In the genomic region with DNA sequence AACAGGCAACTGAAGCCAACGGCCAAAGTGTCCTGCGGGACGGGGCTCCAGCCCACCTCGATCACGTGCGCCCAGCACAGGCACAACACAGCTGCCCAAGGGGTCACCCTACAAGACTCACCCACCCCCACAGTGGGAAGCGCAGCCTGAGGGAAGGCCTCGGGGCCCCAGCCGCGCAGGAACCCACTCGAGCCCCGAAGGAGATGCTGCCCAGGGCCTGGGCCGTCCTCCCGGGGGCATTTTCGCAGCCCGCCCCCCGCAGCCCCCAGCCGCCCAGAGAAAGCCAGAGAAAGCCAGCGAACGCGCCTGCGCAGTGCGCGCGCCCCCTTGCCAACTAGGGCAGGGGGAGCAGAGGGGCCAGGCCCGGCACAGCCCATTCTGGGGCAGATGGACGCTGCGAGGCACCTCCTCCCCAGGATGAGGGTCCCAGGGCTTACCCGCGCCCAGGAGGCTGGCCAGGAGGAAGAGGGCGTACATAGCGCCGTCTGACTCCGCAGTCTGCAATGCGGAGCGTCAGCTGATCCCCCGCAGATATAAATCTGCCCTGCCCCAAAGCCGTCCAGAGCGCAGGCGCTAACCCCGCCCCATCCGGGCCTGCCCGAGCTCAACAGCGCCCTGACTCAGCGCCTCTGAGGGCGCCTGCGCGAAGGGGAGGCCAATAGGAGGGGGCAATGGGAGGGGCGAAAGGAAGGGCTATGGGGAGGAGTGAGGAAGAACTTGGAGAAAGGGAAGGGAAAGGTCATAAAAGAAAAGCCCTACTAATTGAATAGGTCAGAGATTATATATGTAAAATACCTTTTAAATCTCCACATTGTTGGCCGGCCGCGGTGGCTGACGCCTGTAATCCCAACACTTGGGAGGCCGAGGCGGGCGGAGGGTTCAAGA, we compare ENCODE assay signal across 8 cellular contexts. TPM values are rescaled to one million over a fixed set of nuclear protein-coding genes. Genes with fewer than 3 reads are reported as not detected.
A peak's percentile ranks its signal among the peaks of the same experiment; 100 is the strongest.
DNase-seq lines count a peak whose midpoint lies in the region; ATAC-seq, FAIRE-seq and TF ChIP-seq lines count a peak whose summit lies in the region.

A gene (minus strand): TSS at position 507 of the 885 bp plus-strand sequence. CDS start 30 bp downstream, at position 477.

- H4K5ac ChIP-seq in H1 (ENCODE audit: insufficient read length, low read depth, low read length) = peak within 1 kb of the TSS; percentile 99

- H3K9me3 Mint-ChIP-seq in activated CD8-positive, alpha-beta memory T cell treated with anti-CD3 and anti-CD28 coated beads, Interleukin-2, amount 10 ng/mL, durations not matched to agents 7 days and 5 days (ENCODE audit: low read depth) = no peaks in the 10 kb centered on the region
- H3K9me3 Mint-ChIP-seq in memory B cell = no peaks in the 10 kb centered on the region

- no peaks in the 10 kb centered on the region; the same call in 1 of the 2 replicates for H3K79me1 ChIP-seq in H1 (ENCODE audit: low read depth, low read length)

- H3K4ac ChIP-seq in H1 (replicated peaks; ENCODE audit: insufficient read length, low read depth, low read length) = peak within 1 kb of the TSS; percentile 44

- H4K20me1 ChIP-seq in H1 (replicated peaks in 1 of 2; ENCODE audit: control insufficient read depth in 1 of 2, insufficient read depth in 2 of 2, low read length in 2 of 2) = peaks cover 2 to 13% of the 10 kb centered on the region in 2 experiments

- no peak for FAIRE-seq in H1 (lab: Jason Lieb, UNC)

- peaks cover 30% of the 10 kb centered on the region for H3K4me1 Mint-ChIP-seq in activated CD8-positive, alpha-beta memory T cell treated with anti-CD3 and anti-CD28 coated beads, Interleukin-2, amount 10 ng/mL, durations not matched to agents 7 days and 5 days
- H3K4me1 Mint-ChIP-seq in memory B cell = peaks cover 53% of the 10 kb centered on the region

- H3K36me3 ChIP-seq in NT2/D1 (ENCODE audit: insufficient read depth, insufficient read length, low read length) (peaks cover 9% of the 10 kb centered on the region), H1 (ENCODE audit: control insufficient read depth in 2 of 4, insufficient read depth in 4 of 4, low read length in 3 of 4) (no peaks in the 10 kb centered on the region)

- H3K9me3 ChIP-seq in NT2/D1 (ENCODE audit: insufficient read depth, low read length) = no peaks in the 10 kb centered on the region
- no peaks in the 10 kb centered on the region for H3K9me3 ChIP-seq in H1 (ENCODE audit: insufficient read depth in 2 of 2, low read depth in 1 of 2, low read length in 1 of 2)

- H2BK12ac ChIP-seq in H1 (ENCODE audit: low read depth, low read length) = peak within 1 kb of the TSS; percentile 75; the same call in 1 of the 2 replicates

- WGBS in H1 (ENCODE audit: extremely low coverage in 1 of 2, insufficient coverage in 1 of 2, insufficient read length in 1 of 2, insufficient replicate concordance in 2 of 2, low coverage in 1 of 2, low lambda C conversion rate in 2 of 2, missing lambda C conversion rate in 1 of 2), 2 experiments = 5% methylated on average over 30 of the region's 56 CpGs; no CpG with 5 or more reads in 1 of the 2 experiments

- peak within 1 kb of the TSS; percentile 17; the same call in 1 of the 2 replicates for H2AFZ ChIP-seq in H1 (ENCODE audit: low read length)

- H2BK15ac ChIP-seq in H1 (ENCODE audit: low read length) = 0 out of 2 replicates have a peak within 1 kb of the TSS, but pooled peaks have one; percentile 2

- H3K27me3 Mint-ChIP-seq in activated CD8-positive, alpha-beta memory T cell treated with anti-CD3 and anti-CD28 coated beads, Interleukin-2, amount 10 ng/mL, durations not matched to agents 7 days and 5 days = peaks cover 3% of the 10 kb centered on the region
- no peaks in the 10 kb centered on the region for H3K27me3 Mint-ChIP-seq in memory B cell

- H4K91ac ChIP-seq in H1 (replicated peaks; ENCODE audit: insufficient read length, low read length) = peak within 1 kb of the TSS; percentile 90

- H3K23me2 ChIP-seq in H1 (ENCODE audit: low read depth, low read length) = peaks cover 5% of the 10 kb centered on the region; the same call in 1 of the 2 replicates

- peaks cover 28 to 46% of the 10 kb centered on the region in 2 experiments for H3K79me2 ChIP-seq in H1 (ENCODE audit: control insufficient read depth in 1 of 2, insufficient read depth in 2 of 2, low read length in 2 of 2)

- peak; percentile 92 for ATAC-seq in GM21381 (IDR thresholded peaks at IDR 0.05; ENCODE audit: unreplicated experiment)
- ATAC-seq in activated CD8-positive, alpha-beta memory T cell treated with anti-CD3 and anti-CD28 coated beads, Interleukin-2, amount 10 ng/mL, durations not matched to agents 7 days and 5 days = peak; percentile 99
- ATAC-seq in memory B cell (ENCODE audit: low read depth) = peak; percentile 95

- H2BK20ac ChIP-seq in H1 (ENCODE audit: low read length) = no peak within 1 kb of the TSS

- no peak for TF ChIP-seq CTCF in H1 (IDR thresholded peaks at IDR 0.05; ENCODE audit: control extremely low read depth in 1 of 3, insufficient read depth in 1 of 3, low read depth in 1 of 3, low read length in 3 of 3)

- peak within 1 kb of the TSS; percentile 65 for H2BK120ac ChIP-seq in H1 (replicated peaks; ENCODE audit: low read depth, low read length)

- H3K36me3 Mint-ChIP-seq in activated CD8-positive, alpha-beta memory T cell treated with anti-CD3 and anti-CD28 coated beads, Interleukin-2, amount 10 ng/mL, durations not matched to agents 7 days and 5 days = peaks cover 2% of the 10 kb centered on the region
- peaks cover 4% of the 10 kb centered on the region for H3K36me3 Mint-ChIP-seq in memory B cell

- peak within 1 kb of the TSS; percentile 97 for H4K8ac ChIP-seq in H1 (ENCODE audit: extremely low read depth, insufficient read depth, low read length)

- H3K4me1 ChIP-seq in NT2/D1 (ENCODE audit: insufficient read depth, insufficient read length) = peaks cover 3% of the 10 kb centered on the region
- H3K4me1 ChIP-seq in H1 (replicated peaks in 1 of 4; ENCODE audit: control insufficient read depth in 3 of 4, insufficient read depth in 4 of 4, low read length in 3 of 4) = peaks cover 5 to 9% (median 6%) of the 10 kb centered on the region in 4 experiments; a peak in 4 of 7 replicates

- peak within 1 kb of the TSS; percentile 83 for H3K27ac ChIP-seq in H1 (ENCODE audit: low read depth, low read length)

- peak within 1 kb of the TSS; percentile 84 for H3K4me3 Mint-ChIP-seq in activated CD8-positive, alpha-beta memory T cell treated with anti-CD3 and anti-CD28 coated beads, Interleukin-2, amount 10 ng/mL, durations not matched to agents 7 days and 5 days
- peak within 1 kb of the TSS; percentile 85 for H3K4me3 Mint-ChIP-seq in memory B cell

- H3K9ac ChIP-seq in NT2/D1 (ENCODE audit: insufficient read length, low read depth) (peak within 1 kb of the TSS; percentile 95), H1 (replicated peaks in 1 of 4; ENCODE audit: extremely low read depth in 1 of 4, low read depth in 3 of 4, low read length in 3 of 4) (peak within 1 kb of the TSS; percentile 83 to 90 (median 86))

- H3K23ac ChIP-seq in H1 (ENCODE audit: insufficient read length) = no peak within 1 kb of the TSS

- H3K27me3 ChIP-seq in NT2/D1 (ENCODE audit: insufficient read depth, insufficient read length) (no peaks in the 10 kb centered on the region), H1 (replicated peaks in 1 of 4; ENCODE audit: control insufficient read depth in 3 of 4, extremely low read depth in 1 of 4, insufficient read depth in 3 of 4, low read length in 3 of 4) (no peaks in the 10 kb centered on the region)

- no peak for TF ChIP-seq EP300 in H1 (IDR thresholded peaks at IDR 0.05; ENCODE audit: borderline replicate concordance in 1 of 2, low read depth in 2 of 2, low read length in 2 of 2)

- 0 out of 2 replicates have a peak within 1 kb of the TSS, but pooled peaks have one; percentile 72 for H2AK5ac ChIP-seq in H1 (ENCODE audit: low read depth, low read length)

- peak; percentile 85 to 96 for TF ChIP-seq POLR2A in H1 (IDR thresholded peaks at IDR 0.05; ENCODE audit: control extremely low read depth in 1 of 2, low read depth in 2 of 2, low read length in 2 of 2)

- peak within 1 kb of the TSS; percentile 78 for H3K27ac Mint-ChIP-seq in activated CD8-positive, alpha-beta memory T cell treated with anti-CD3 and anti-CD28 coated beads, Interleukin-2, amount 10 ng/mL, durations not matched to agents 7 days and 5 days
- peak within 1 kb of the TSS; percentile 80 for H3K27ac Mint-ChIP-seq in memory B cell

- POLR2A ChIA-PET in H1 (lab: Charles Lee; ENCODE audit: partially characterized antibody) = interaction anchor here (0.5 to 2.5 kb wide), 15 partner anchors 8 to 449 kb away, joined by 3 to 20 read pairs (median 3); a partner anchor contains a TSS

- CTCF ChIA-PET in activated CD8-positive, alpha-beta memory T cell treated with anti-CD3 and anti-CD28 coated beads, Interleukin-2, amount 10 ng/mL, durations not matched to agents 7 days and 5 days (lab: Charles Lee) = interaction anchor here (0.8 to 3.6 kb wide), 10 partner anchors 8 to 494 kb away, joined by 3 to 23 read pairs (median 4); a partner anchor contains a TSS
- CTCF ChIA-PET in H1 (lab: Charles Lee; ENCODE audit: partially characterized antibody) = interaction anchor here (0.7 to 3.1 kb wide), 7 partner anchors 10 to 322 kb away, joined by 3 to 7 read pairs (median 4); no protein-coding TSS in a partner anchor

- H2BK5ac ChIP-seq in H1 (ENCODE audit: low read depth, low read length) = peak within 1 kb of the TSS; percentile 96

- H3K4me3 ChIP-seq in NT2/D1 (ENCODE audit: insufficient read length, low read depth) (peak within 1 kb of the TSS; percentile 94), H1 (ENCODE audit: extremely low read depth in 1 of 4, insufficient read depth in 2 of 4, low read depth in 3 of 4, low read length in 4 of 4) (peak within 1 kb of the TSS; percentile 78 to 96 (median 90))

- H3K14ac ChIP-seq in H1 (ENCODE audit: insufficient read length) = no peak within 1 kb of the TSS

- H3K4me2 ChIP-seq in H1 (ENCODE audit: insufficient read depth in 1 of 2, low read depth in 2 of 2, low read length in 2 of 2) = peak within 1 kb of the TSS; percentile 64 to 82

- DNase-seq in COR-L47 (lab: John Stamatoyannopoulos, UW) (peak; percentile 86), HUDEP-2 (lab: John Stamatoyannopoulos, UW; ENCODE audit: unreplicated experiment in 76 of 76) (peak in 75 of 76 experiments; percentile 50 to 99 (median 96)), NT2/D1 (ENCODE audit: low read depth, low spot score) (peak; percentile 94), H1 (ENCODE audit: low read depth in 1 of 2, low spot score in 2 of 2) (peak; percentile 93 to 97), memory B cell (ENCODE audit: low spot score in 2 of 2) (peak; percentile 96 to 97)
- DNase-seq in activated CD8-positive, alpha-beta memory T cell treated with anti-CD3 and anti-CD28 coated beads, Interleukin-2, amount 10 ng/mL, durations not matched to agents 7 days and 5 days = peak; percentile 99
- peak; percentile 97 for DNase-seq in stimulated activated CD8-positive, alpha-beta memory T cell treated with anti-CD3 and anti-CD28 coated beads, Interleukin-12 subunit alpha, Interleukin-12 subunit beta, amount 100 ng/mL, for 24 hours (ENCODE audit: extremely low read depth)

- no peak for TF ChIP-seq RAD21 in H1 (IDR thresholded peaks at IDR 0.05 in 1 of 2, conservative IDR thresholded peaks at IDR 0.05 in 1 of 2; ENCODE audit: low read depth in 2 of 2, low read length in 2 of 2)

- peak within 1 kb of the TSS; percentile 93 for H3K18ac ChIP-seq in H1 (ENCODE audit: extremely low read depth, low read length)

- H3K56ac ChIP-seq in H1 (replicated peaks; ENCODE audit: insufficient read length, low read depth, low read length) = peak within 1 kb of the TSS; percentile 86

RNA-seq across cellular contexts. Expression of the gene that starts here (rescaled TPM):
- 100 to 1,000 TPM; 111 to 118 TPM for total RNA-seq in activated CD8-positive, alpha-beta memory T cell treated with anti-CD3 and anti-CD28 coated beads, Interleukin-2, amount 10 ng/mL, durations not matched to agents 7 days and 5 days
- 386 and 388 TPM in 2 replicates for total RNA-seq in H1 (2021; fragmentation: NEBNext Ultra II Directional; extraction: Animal tissue kit (Norgen Biotek cat#: 25700))
- polyA plus RNA-seq in H1 (2011; rRNA removed) = 504 and 700 TPM in 2 replicates
- polyA plus RNA-seq in H1 (2011; cell fraction: cytosol; rRNA removed) = 658 TPM
- 734 TPM for polyA plus RNA-seq in H1 (2011; cell fraction: nucleus; rRNA removed)
- polyA plus RNA-seq in H1 (2012, experiment 1 of 2) = 396 to 476 TPM (median 458 TPM) in 4 replicates
- polyA plus RNA-seq in H1 (2012, experiment 2 of 2) = 418 TPM
- polyA plus RNA-seq in H1 (2013, experiment 1 of 2) = 516 TPM
- 481 TPM for polyA plus RNA-seq in H1 (2013, experiment 2 of 2)
- polyA minus RNA-seq in H1 (2011; rRNA and poly(A)+ RNA removed) = 440 and 675 TPM in 2 replicates
- polyA minus RNA-seq in H1 (2011; cell fraction: cytosol; rRNA and poly(A)+ RNA removed) = 334 TPM
- polyA minus RNA-seq in H1 (2011; cell fraction: nucleus; rRNA and poly(A)+ RNA removed) = 186 TPM

Comparison
In these comparisons a context has a peak if more than half of its experiments do, and no peak if none do; other contexts are left out.
1. Peak in every context shown above with its lines: DNase-seq, ATAC-seq, H3K4me3 ChIP-seq and H3K27ac ChIP-seq.